1 cellular context compared by ENCODE assay signal in genomic region chr2:26785431-26786206, GRCh38.
TF ChIP-seq lines count a peak whose summit lies in the region.

Gene CENPA, plus strand, starts transcription at chr2:26786056. Its CDS starts 141 bp downstream, at chr2:26786197.

TF ChIP-seq in K562, 482 proteins besides CTCF, POLR2A, EP300 and RAD21 (continued from another document):
- TF ChIP-seq PML (IDR thresholded peaks at IDR 0.05; ENCODE audit: low read length): peak; percentile 53
